In the genomic region with DNA sequence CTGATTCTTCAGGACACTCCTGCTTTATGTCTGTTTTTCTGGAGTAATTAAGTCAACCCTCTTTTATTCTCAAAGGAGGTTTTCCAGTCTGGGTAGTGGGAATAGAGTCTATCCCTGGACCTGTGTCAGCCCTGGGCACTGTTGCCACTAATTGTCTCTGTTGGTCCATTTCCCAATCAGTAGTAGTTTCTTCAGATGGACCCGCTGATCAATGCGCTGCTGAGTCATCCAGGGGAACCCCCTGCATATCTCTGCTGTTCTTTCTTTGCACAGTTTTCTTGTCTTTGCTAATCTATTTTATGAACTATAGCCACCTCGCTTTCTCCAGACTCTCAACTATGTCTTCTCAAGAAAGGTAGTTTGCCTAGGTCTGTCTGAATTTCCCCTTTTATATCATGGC, we compare ENCODE assay signal across 19 cellular contexts.
"Had no signal": no experiment of that assay in that cellular context is flagged by ENCODE, and none has a peak within 500 bp of the region (broad histone marks: within the 10 kb centered on the region; RNA-seq: fewer than 3 reads in every experiment).

No MANE protein-coding gene starts in this region.

- H3K4me3 Mint-ChIP-seq: naive thymus-derived CD4-positive, alpha-beta T cell; nephron progenitor cell; stimulated activated effector memory CD8-positive, alpha-beta T cell treated with anti-CD3 and anti-CD28 coated beads, Interleukin-12 subunit alpha, Interleukin-12 subunit beta, amount 100 ng/mL, for 72 hours; stimulated activated naive CD8-positive, alpha-beta T cell treated with anti-CD3 and anti-CD28 coated beads, Interleukin-15, Interleukin-2, amounts not matched to agents 100 ng/mL and 50 ng/mL, for 24 hours had no signal

- H2AFZ ChIP-seq: parathyroid adenoma had no signal

- H3K9me3 ChIP-seq: heart right ventricle, prostate gland, right lobe of liver, tibial nerve had no signal

- H3K27me3 ChIP-seq: dorsolateral prefrontal cortex, heart right ventricle, right lobe of liver, tibial nerve had no signal

- H3K36me3 Mint-ChIP-seq: stimulated activated effector memory CD8-positive, alpha-beta T cell treated with anti-CD3 and anti-CD28 coated beads, Interleukin-12 subunit alpha, Interleukin-12 subunit beta, amount 100 ng/mL, for 72 hours had no signal

- H3K4me1 ChIP-seq: parathyroid adenoma, prostate gland, right lobe of liver, tibial nerve had no signal

- H3K27ac ChIP-seq: dorsolateral prefrontal cortex, heart right ventricle, parathyroid adenoma, prostate gland, right lobe of liver, tibial nerve had no signal

- H3K36me3 ChIP-seq: heart right ventricle, prostate gland, right lobe of liver, tibial nerve had no signal

- H3K27me3 Mint-ChIP-seq: stimulated activated naive CD8-positive, alpha-beta T cell treated with anti-CD3 and anti-CD28 coated beads, Interleukin-15, Interleukin-2, amounts not matched to agents 100 ng/mL and 50 ng/mL, for 24 hours had no signal

- H3K4me3 ChIP-seq: dorsolateral prefrontal cortex, heart right ventricle, prostate gland, right lobe of liver, tibial nerve had no signal

- H3K27ac Mint-ChIP-seq: naive thymus-derived CD4-positive, alpha-beta T cell; stimulated activated effector memory CD8-positive, alpha-beta T cell treated with anti-CD3 and anti-CD28 coated beads, Interleukin-12 subunit alpha, Interleukin-12 subunit beta, amount 100 ng/mL, for 72 hours; stimulated activated naive CD8-positive, alpha-beta T cell treated with anti-CD3 and anti-CD28 coated beads, Interleukin-15, Interleukin-2, amounts not matched to agents 100 ng/mL and 50 ng/mL, for 24 hours had no signal

- DNase-seq: cortex of kidney; dorsolateral prefrontal cortex; effector CD8-positive, alpha-beta T cell; heart right ventricle; hypothalamus; kidney glomerular epithelial cell; mesendoderm; naive thymus-derived CD4-positive, alpha-beta T cell; nephron progenitor cell; retina; stimulated activated CD4-positive, alpha-beta T cell treated with anti-CD3 and anti-CD28 coated beads, Interleukin-4, amount 100 ng/mL, for 1 hour; stimulated activated CD8-positive, alpha-beta memory T cell treated with anti-CD3 and anti-CD28 coated beads, Interleukin-4, amount 100 ng/mL, for 48 hours had no signal

- H3K79me2 ChIP-seq: parathyroid adenoma had no signal

- H3K4me1 Mint-ChIP-seq: naive thymus-derived CD4-positive, alpha-beta T cell; stimulated activated effector memory CD8-positive, alpha-beta T cell treated with anti-CD3 and anti-CD28 coated beads, Interleukin-12 subunit alpha, Interleukin-12 subunit beta, amount 100 ng/mL, for 72 hours had no signal

- ATAC-seq: esophagus mucosa; heart right ventricle; naive thymus-derived CD4-positive, alpha-beta T cell; stimulated activated effector memory CD8-positive, alpha-beta T cell treated with anti-CD3 and anti-CD28 coated beads, Interleukin-12 subunit alpha, Interleukin-12 subunit beta, amount 100 ng/mL, for 72 hours had no signal

- H3K9me3 Mint-ChIP-seq: nephron progenitor cell; stimulated activated naive CD8-positive, alpha-beta T cell treated with anti-CD3 and anti-CD28 coated beads, Interleukin-15, Interleukin-2, amounts not matched to agents 100 ng/mL and 50 ng/mL, for 24 hours had no signal

- H3K9ac ChIP-seq: parathyroid adenoma had no signal
